Comparison of ENCODE assay signal across 9 cellular contexts in genomic region chr16:11780988-11781680, GRCh38. TPM values are rescaled to one million over a fixed set of nuclear protein-coding genes. Genes with fewer than 3 reads are reported as not detected.
DNase-seq lines count a peak whose midpoint lies in the region; ATAC-seq, FAIRE-seq and TF ChIP-seq lines count a peak whose summit lies in the region.
"Had no signal": no experiment of that assay in that cellular context is flagged by ENCODE, and none has a peak within 500 bp of the region (broad histone marks: within the 10 kb centered on the region; RNA-seq: fewer than 3 reads in every experiment).

No MANE protein-coding gene starts in this region.

- no peak overlapping the region for H3K4me3 ChIP-seq in naive thymus-derived CD4-positive, alpha-beta T cell (ENCODE audit: low read length)
- H3K4me3 ChIP-seq in MM.1S (ENCODE audit: low read length): no peak overlapping the region

- CTCF ChIA-PET in Calu3 (lab: Charles Lee): interaction anchor here (1.1 kb wide), 1 partner anchor 9 kb away, joined by 3 read pairs; no protein-coding TSS in a partner anchor
- CTCF ChIA-PET in naive thymus-derived CD4-positive, alpha-beta T cell (lab: Charles Lee): interaction anchor here (0.6 to 3.1 kb wide), 4 partner anchors 11 to 311 kb away, joined by 3 to 13 read pairs (median 3); partner anchors contain the start of gene ZC3H7A

- peaks cover 30% of the 10 kb centered on the region for H3K4me1 Mint-ChIP-seq in Calu3 (ENCODE audit: low read depth, unreplicated experiment)
- H3K4me1 Mint-ChIP-seq in naive thymus-derived CD4-positive, alpha-beta T cell: peaks cover 21 to 45% (median 41%) of the 10 kb centered on the region in 7 donors

- intact Hi-C loops in Calu3 (cut with micrococcal nuclease; ENCODE audit: unreplicated experiment): no loop called here
- intact Hi-C loops in naive thymus-derived CD4-positive, alpha-beta T cell (cut with micrococcal nuclease): loop anchor here in 1 of 2 donors (5.0 kb wide), 1 partner anchor 136 kb away; the partner anchor contains the start of gene GSPT1

- no peak overlapping the region for H2AFZ ChIP-seq in MM.1S (ENCODE audit: low read length)

- no peaks in the 10 kb centered on the region for H3K27me3 Mint-ChIP-seq in Calu3 (ENCODE audit: unreplicated experiment)
- no peaks in the 10 kb centered on the region for H3K27me3 Mint-ChIP-seq in naive thymus-derived CD4-positive, alpha-beta T cell

- FAIRE-seq in HTR-8/SVneo (lab: Jason Lieb, UNC): no peak
- FAIRE-seq: G401.6 had no signal

- peaks cover 73% of the 10 kb centered on the region for H3K36me3 Mint-ChIP-seq in Calu3 (ENCODE audit: insufficient read depth, unreplicated experiment)
- H3K36me3 Mint-ChIP-seq in activated naive CD4-positive, alpha-beta T cell treated with anti-CD3 and anti-CD28 coated beads, Interleukin-2, amount 50 U/mL, for 72 hours: peaks cover 0 to 25% of the 10 kb centered on the region in 2 donors
- peaks cover 0 to 11% (median 0%) of the 10 kb centered on the region in 5 donors for H3K36me3 Mint-ChIP-seq in naive thymus-derived CD4-positive, alpha-beta T cell

- peak overlapping the region; percentile 89 for H3K27ac Mint-ChIP-seq in Calu3 (ENCODE audit: unreplicated experiment)
- H3K27ac Mint-ChIP-seq in activated naive CD4-positive, alpha-beta T cell treated with anti-CD3 and anti-CD28 coated beads, Interleukin-2, amount 50 U/mL, for 72 hours: peak overlapping the region; percentile 92 to 99
- H3K27ac Mint-ChIP-seq in naive thymus-derived CD4-positive, alpha-beta T cell: peak overlapping the region; percentile 77 to 99 (median 98)

- H3K79me2 ChIP-seq in MM.1S (ENCODE audit: low read length): peaks cover 89% of the 10 kb centered on the region

- H3K9me2 ChIP-seq in MM.1S (replicated peaks; ENCODE audit: insufficient read depth, low read length): no peaks in the 10 kb centered on the region

- no peaks in the 10 kb centered on the region for H3K9me3 Mint-ChIP-seq in Calu3 (ENCODE audit: low read depth, unreplicated experiment)
- no peaks in the 10 kb centered on the region for H3K9me3 Mint-ChIP-seq in activated naive CD4-positive, alpha-beta T cell treated with anti-CD3 and anti-CD28 coated beads, Interleukin-2, amount 50 U/mL, for 72 hours
- no peaks in the 10 kb centered on the region for H3K9me3 Mint-ChIP-seq in naive thymus-derived CD4-positive, alpha-beta T cell

- ATAC-seq in activated naive CD4-positive, alpha-beta T cell treated with anti-CD3 and anti-CD28 coated beads, Interleukin-2, amount 50 U/mL, for 72 hours: no peak
- ATAC-seq in naive thymus-derived CD4-positive, alpha-beta T cell: no peak
- no peak for ATAC-seq in GM18511 (IDR thresholded peaks at IDR 0.05; ENCODE audit: unreplicated experiment)

- peaks cover 24 to 37% of the 10 kb centered on the region in 2 donors for H3K4me1 ChIP-seq in naive thymus-derived CD4-positive, alpha-beta T cell (ENCODE audit: control insufficient read depth in 2 of 2, insufficient read depth in 2 of 2, low read length in 2 of 2)
- peaks cover 20% of the 10 kb centered on the region for H3K4me1 ChIP-seq in MM.1S (ENCODE audit: low read length)

- no peak for TF ChIP-seq CTCF in Calu3 (IDR thresholded peaks at IDR 0.05; ENCODE audit: unreplicated experiment)
- no peak for TF ChIP-seq CTCF in MM.1S (IDR thresholded peaks at IDR 0.05; ENCODE audit: low read length)

- POLR2A ChIA-PET in naive thymus-derived CD4-positive, alpha-beta T cell (lab: Charles Lee): interaction anchor here (0.6 to 8.3 kb wide), 5 partner anchors 10 to 38 kb away, joined by 3 to 109 read pairs (median 4); partner anchors contain the start of genes TXNDC11 and ZC3H7A

- DNase-seq in Calu3: no peak
- DNase-seq in NCI-H1105 (lab: John Stamatoyannopoulos, UW): peak; percentile 50
- no peak for DNase-seq in activated naive CD4-positive, alpha-beta T cell treated with anti-CD3 and anti-CD28 coated beads, Interleukin-2, amount 50 U/mL, for 72 hours (ENCODE audit: low spot score in 2 of 2)
- DNase-seq in naive thymus-derived CD4-positive, alpha-beta T cell: no peak
- no peak for DNase-seq in HTR-8/SVneo (ENCODE audit: insufficient read length, low spot score)
- DNase-seq in NCI-H2107 treated with DMSO at 0.1 percent for 48 hours (lab: John Stamatoyannopoulos, UW; ENCODE audit: unreplicated experiment): no peak
- no peak for DNase-seq in MM.1S

- H4K20me1 ChIP-seq in MM.1S (ENCODE audit: insufficient read depth, low read length): no peaks in the 10 kb centered on the region

- H3K4me2 ChIP-seq in MM.1S (ENCODE audit: low read depth, low read length): no peak overlapping the region

- peaks cover 0 to 30% (median 0%) of the 10 kb centered on the region in 3 experiments for H3K36me3 ChIP-seq in naive thymus-derived CD4-positive, alpha-beta T cell (ENCODE audit: control insufficient read depth in 2 of 3, insufficient read depth in 3 of 3, low read length in 3 of 3)
- H3K36me3 ChIP-seq in MM.1S (replicated peaks; ENCODE audit: insufficient read depth, low read length): no peaks in the 10 kb centered on the region; the same call in 1 of the 2 replicates

- no peak overlapping the region for H3K9ac ChIP-seq in MM.1S (ENCODE audit: low read length)

- H3K27me3 ChIP-seq in naive thymus-derived CD4-positive, alpha-beta T cell (ENCODE audit: control insufficient read depth in 2 of 2, insufficient read depth in 2 of 2, low read length in 2 of 2): no peaks in the 10 kb centered on the region
- H3K27me3 ChIP-seq in MM.1S (replicated peaks; ENCODE audit: insufficient read depth, low read length): no peaks in the 10 kb centered on the region

- no peaks in the 10 kb centered on the region for H3K9me3 ChIP-seq in naive thymus-derived CD4-positive, alpha-beta T cell (ENCODE audit: control insufficient read depth in 2 of 3, low read length in 3 of 3)
- no peaks in the 10 kb centered on the region for H3K9me3 ChIP-seq in MM.1S (replicated peaks; ENCODE audit: insufficient read depth, low read length)

- H3F3A ChIP-seq in MM.1S (ENCODE audit: insufficient read depth, low read length): peaks cover 19% of the 10 kb centered on the region

- no TSS peak for BruUV-seq in Calu3 (replicated peaks; lab: Mats Ljungman, UMichigan)

- H3K4me3 Mint-ChIP-seq in Calu3 (ENCODE audit: low read depth, unreplicated experiment): no peak overlapping the region
- peak overlapping the region in 2 of 10 donors; percentile 39 to 51 for H3K4me3 Mint-ChIP-seq in naive thymus-derived CD4-positive, alpha-beta T cell

- H3K27ac ChIP-seq in naive thymus-derived CD4-positive, alpha-beta T cell (ENCODE audit: low read depth, low read length): peak overlapping the region; percentile 33
- no peak overlapping the region for H3K27ac ChIP-seq in MM.1S (ENCODE audit: low read length)

RNA-seq across cellular contexts. Expression of gene ZC3H7A, which starts 15.9 kb away (rescaled TPM):
- 68.7 and 70.9 TPM in 2 replicates for total RNA-seq in Calu3 (2022)
- total RNA-seq in activated naive CD4-positive, alpha-beta T cell treated with anti-CD3 and anti-CD28 coated beads, Interleukin-2, amount 50 U/mL, for 72 hours: 100 to 1,000 TPM; 108 to 150 TPM
- 100 to 1,000 TPM in 1 of 5 experiments, 10 to 100 TPM in 4; 86.9 to 102 (median 88.6) TPM for total RNA-seq in naive thymus-derived CD4-positive, alpha-beta T cell
- 10 to 100 TPM; 40.1 to 44.9 TPM for polyA plus RNA-seq in naive thymus-derived CD4-positive, alpha-beta T cell

RNA-seq across cellular contexts. Expression of gene TXNDC11, which starts 38.5 kb away (rescaled TPM):
- total RNA-seq in Calu3 (2022): 51.3 and 52.1 TPM in 2 replicates
- 10 to 100 TPM; 26.3 to 32.9 TPM for total RNA-seq in activated naive CD4-positive, alpha-beta T cell treated with anti-CD3 and anti-CD28 coated beads, Interleukin-2, amount 50 U/mL, for 72 hours
- 10 to 100 TPM; 41.2 to 80.5 (median 55.1) TPM for total RNA-seq in naive thymus-derived CD4-positive, alpha-beta T cell
- 10 to 100 TPM; 36.7 to 60.3 TPM for polyA plus RNA-seq in naive thymus-derived CD4-positive, alpha-beta T cell
